8 cellular contexts compared by ENCODE assay signal in the genomic region with DNA sequence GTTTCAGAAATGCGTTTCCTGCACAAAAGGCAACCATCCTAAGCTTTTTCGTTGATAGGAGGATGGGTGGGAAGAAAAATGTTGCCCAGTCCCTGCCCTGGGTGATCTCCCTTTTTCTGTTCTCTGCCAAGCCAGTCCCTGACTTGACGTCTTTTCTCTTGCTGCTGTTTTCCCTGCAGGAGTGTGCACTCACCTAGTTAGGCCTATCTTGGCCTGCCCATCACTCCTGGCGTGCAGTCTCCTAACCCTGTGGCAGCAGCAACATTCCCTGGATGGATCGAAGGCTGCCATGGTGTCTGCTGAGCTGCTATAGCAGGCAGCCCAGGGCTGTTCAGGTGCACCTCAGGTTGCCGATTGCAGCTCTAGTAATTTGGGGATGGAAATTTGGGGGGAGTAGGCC.
A peak's percentile ranks its signal among the peaks of the same experiment; 100 is the strongest.
DNase-seq lines count a peak whose midpoint lies in the region; ATAC-seq and TF ChIP-seq lines count a peak whose summit lies in the region.

No MANE protein-coding gene starts in this region.

- peak overlapping the region; percentile 90 for H3K4me3 Mint-ChIP-seq in dendritic cell treated with granulocyte-macrophage colony-stimulating factor and Interleukin-4, amounts not matched to agents 40 ng/mL and 50 ng/mL, for 4 days
- peak overlapping the region; percentile 85 to 92 (median 90) for H3K4me3 Mint-ChIP-seq in nephron

- H4K20me1 ChIP-seq in BLaER1 treated with 17β-estradiol and CSF1 and Interleukin-3, amounts not matched to agents 10 nM and 100 nM = peaks cover 6 to 34% (median 18%) of the 10 kb centered on the region in 11 experiments; a peak in 17 of 22 replicates

- peak overlapping the region; percentile 80 for H3K27ac Mint-ChIP-seq in dendritic cell treated with granulocyte-macrophage colony-stimulating factor and Interleukin-4, amounts not matched to agents 40 ng/mL and 50 ng/mL, for 4 days
- H3K27ac Mint-ChIP-seq in nephron = peak overlapping the region; percentile 62 to 84 (median 77)

- no peaks in the 10 kb centered on the region for H3K9me3 Mint-ChIP-seq in dendritic cell treated with granulocyte-macrophage colony-stimulating factor and Interleukin-4, amounts not matched to agents 40 ng/mL and 50 ng/mL, for 4 days
- H3K9me3 Mint-ChIP-seq in nephron = no peaks in the 10 kb centered on the region

- intact Hi-C loops in dendritic cell treated with granulocyte-macrophage colony-stimulating factor and Interleukin-4, amounts not matched to agents 40 ng/mL and 50 ng/mL, for 4 days (cut with micrococcal nuclease) = loop anchor here (2.0 kb wide), 1 partner anchor 25 kb away; a partner anchor contains a TSS

- H3K27me3 ChIP-seq in BLaER1 treated with 17β-estradiol and CSF1 and Interleukin-3, amounts not matched to agents 10 nM and 100 nM = no peaks in the 10 kb centered on the region

- no peaks in the 10 kb centered on the region for H3K27me3 Mint-ChIP-seq in dendritic cell treated with granulocyte-macrophage colony-stimulating factor and Interleukin-4, amounts not matched to agents 40 ng/mL and 50 ng/mL, for 4 days
- no peaks in the 10 kb centered on the region for H3K27me3 Mint-ChIP-seq in nephron (ENCODE audit: low read depth)

- DNase-seq in NB4 (ENCODE audit: low read depth) = no peak
- no peak for DNase-seq in epidermal melanocyte (ENCODE audit: insufficient read length, low spot score)
- no peak for DNase-seq in SHP77 (lab: John Stamatoyannopoulos, UW)

- H3K27ac ChIP-seq in BLaER1 treated with 17β-estradiol and CSF1 and Interleukin-3, amounts not matched to agents 10 nM and 100 nM = peak overlapping the region in 9 of 11 experiments; percentile 12 to 95 (median 92); a peak in 15 of 22 replicates

- no peak for ATAC-seq in GM21381 (IDR thresholded peaks at IDR 0.05; ENCODE audit: unreplicated experiment)
- ATAC-seq in HG03432 (IDR thresholded peaks at IDR 0.05; ENCODE audit: unreplicated experiment) = no peak

- H3K4me1 Mint-ChIP-seq in dendritic cell treated with granulocyte-macrophage colony-stimulating factor and Interleukin-4, amounts not matched to agents 40 ng/mL and 50 ng/mL, for 4 days (ENCODE audit: low read depth) = peaks cover 27% of the 10 kb centered on the region
- H3K4me1 Mint-ChIP-seq in nephron = peaks cover 30% of the 10 kb centered on the region

- TF ChIP-seq CTCF in NB4 (IDR thresholded peaks at IDR 0.05; ENCODE audit: low read depth, low read length) = no peak
- TF ChIP-seq CTCF in nephron (IDR thresholded peaks at IDR 0.05; ENCODE audit: unreplicated experiment in 3 of 3) = no peak

- no peaks in the 10 kb centered on the region for H3K9me3 ChIP-seq in BLaER1 treated with 17β-estradiol and CSF1 and Interleukin-3, amounts not matched to agents 10 nM and 100 nM (replicated peaks in 1 of 11)

- H3K36me3 Mint-ChIP-seq in dendritic cell treated with granulocyte-macrophage colony-stimulating factor and Interleukin-4, amounts not matched to agents 40 ng/mL and 50 ng/mL, for 4 days (ENCODE audit: low read depth) = peaks cover 43% of the 10 kb centered on the region
- H3K36me3 Mint-ChIP-seq in nephron (ENCODE audit: low read depth) = peaks cover 24% of the 10 kb centered on the region

- H3K4me1 ChIP-seq in BLaER1 treated with 17β-estradiol and CSF1 and Interleukin-3, amounts not matched to agents 10 nM and 100 nM = peaks cover 24 to 61% (median 57%) of the 10 kb centered on the region in 10 experiments

- peak overlapping the region; percentile 89 to 99 (median 95) for H3K4me2 ChIP-seq in BLaER1 treated with 17β-estradiol and CSF1 and Interleukin-3, amounts not matched to agents 10 nM and 100 nM

- peaks cover 29 to 37% (median 32%) of the 10 kb centered on the region in 11 experiments for H3K36me3 ChIP-seq in BLaER1 treated with 17β-estradiol and CSF1 and Interleukin-3, amounts not matched to agents 10 nM and 100 nM

- peak overlapping the region; percentile 95 to 100 (median 99) for H3K4me3 ChIP-seq in BLaER1 treated with 17β-estradiol and CSF1 and Interleukin-3, amounts not matched to agents 10 nM and 100 nM
- peak overlapping the region; percentile 73 for H3K4me3 ChIP-seq in NB4 (ENCODE audit: low read depth, low read length)

- peak overlapping the region; percentile 85 to 98 (median 95); a peak in 21 of 22 replicates for H3K9ac ChIP-seq in BLaER1 treated with 17β-estradiol and CSF1 and Interleukin-3, amounts not matched to agents 10 nM and 100 nM

- TF ChIP-seq POLR2A in NB4 (IDR thresholded peaks at IDR 0.05; ENCODE audit: extremely low read depth, insufficient read length) = no peak
